In genomic region chr1:17210176-17210575, GRCh38 we compare ENCODE assay signal across 23 cellular contexts. TPM values are rescaled to one million over a fixed set of nuclear protein-coding genes. Genes with fewer than 3 reads are reported as not detected.
"Had no signal": no experiment of that assay in that cellular context is flagged by ENCODE, and none has a peak within 500 bp of the region (broad histone marks: within the 10 kb centered on the region; RNA-seq: fewer than 3 reads in every experiment).

No MANE protein-coding gene starts in this region.

- H3K36me3 Mint-ChIP-seq: natural killer cell, WTC11 had no signal

- H3K9me3 Mint-ChIP-seq: activated CD8-positive, alpha-beta T cell treated with anti-CD3 and anti-CD28 coated beads for 36 hours; activated T-cell treated with anti-CD3 and anti-CD28 coated beads, Interleukin-2, amount 50 U/mL, for 4 hours; natural killer cell; WTC11 had no signal

- H3K4me3 ChIP-seq: body of pancreas, colonic mucosa, esophagus muscularis mucosa, hepatocyte, tibial artery, vagina had no signal

- H3K79me2 ChIP-seq: hepatocyte had no signal

- H3K27me3 ChIP-seq: body of pancreas, colonic mucosa, hepatocyte, vagina had no signal

- ATAC-seq: activated CD8-positive, alpha-beta T cell treated with anti-CD3 and anti-CD28 coated beads for 36 hours; activated T-cell treated with anti-CD3 and anti-CD28 coated beads, Interleukin-2, amount 50 U/mL, for 4 hours; body of pancreas; left lobe of liver; natural killer cell; WTC11 had no signal

- H3K4me1 ChIP-seq: colonic mucosa had no signal

- H3K27ac Mint-ChIP-seq: activated CD8-positive, alpha-beta T cell treated with anti-CD3 and anti-CD28 coated beads for 36 hours; natural killer cell; WTC11 had no signal

- H3K4me2 ChIP-seq: hepatocyte had no signal

- H2AFZ ChIP-seq: hepatocyte had no signal

- H3K9me3 ChIP-seq: body of pancreas, colonic mucosa, esophagus muscularis mucosa, tibial artery, vagina had no signal

- H3K36me3 ChIP-seq: colonic mucosa, esophagus muscularis mucosa, tibial artery, vagina had no signal

- DNase-seq: activated CD4-positive, alpha-beta T cell treated with anti-CD3 and anti-CD28 coated beads for 48 hours; activated CD8-positive, alpha-beta T cell treated with anti-CD3 and anti-CD28 coated beads for 36 hours; activated effector memory CD4-positive, alpha-beta T cell treated with Interleukin-2 at 50 U/mL for 16 hours; activated naive CD4-positive, alpha-beta T cell treated with anti-CD3 and anti-CD28 coated beads, Interleukin-2, amount 50 U/mL, for 16 hours; activated T-cell treated with anti-CD3 and anti-CD28 coated beads, Interleukin-2, amount 50 U/mL, for 4 hours; amniotic stem cell; body of pancreas; caudate nucleus; colonic mucosa; natural killer cell; nucleus accumbens; stimulated activated CD4-positive, alpha-beta T cell treated with anti-CD3 and anti-CD28 coated beads, Interleukin-2, amount 100 ng/mL, for 48 hours; stimulated activated naive CD4-positive, alpha-beta T cell; tibial artery had no signal

- H3K4me3 Mint-ChIP-seq: activated CD8-positive, alpha-beta T cell treated with anti-CD3 and anti-CD28 coated beads for 36 hours; activated T-cell treated with anti-CD3 and anti-CD28 coated beads, Interleukin-2, amount 50 U/mL, for 4 hours; natural killer cell; WTC11 had no signal

- H3K27ac ChIP-seq: body of pancreas, colonic mucosa, esophagus muscularis mucosa, hepatocyte, tibial artery, vagina had no signal

RNA-seq across cellular contexts. Expression of gene PADI1, which starts 5.2 kb away (rescaled TPM):
- total RNA-seq: activated CD8-positive, alpha-beta T cell treated with anti-CD3 and anti-CD28 coated beads for 36 hours; activated T-cell treated with anti-CD3 and anti-CD28 coated beads, Interleukin-2, amount 50 U/mL, for 4 hours; body of pancreas; hepatocyte; left lobe of liver; mucosa of gallbladder; natural killer cell; posterior vena cava; skeletal muscle tissue; subcutaneous adipose tissue had no signal
- polyA plus RNA-seq: hepatocyte had no signal

RNA-seq across cellular contexts. Expression of gene PADI3, which starts 38.7 kb away (rescaled TPM):
- total RNA-seq: activated CD8-positive, alpha-beta T cell treated with anti-CD3 and anti-CD28 coated beads for 36 hours; activated T-cell treated with anti-CD3 and anti-CD28 coated beads, Interleukin-2, amount 50 U/mL, for 4 hours; body of pancreas; esophagus muscularis mucosa; hepatocyte; left lobe of liver; natural killer cell; posterior vena cava; skeletal muscle tissue; subcutaneous adipose tissue had no signal
- polyA plus RNA-seq: hepatocyte had no signal
